8 cellular contexts compared by ENCODE assay signal in genomic region chr17:41835800-41836549, GRCh38. TPM values are rescaled to one million over a fixed set of nuclear protein-coding genes. Genes with fewer than 3 reads are reported as not detected.
A peak's percentile ranks its signal among the peaks of the same experiment; 100 is the strongest.
DNase-seq lines count a peak whose midpoint lies in the region; ATAC-seq and TF ChIP-seq lines count a peak whose summit lies in the region.

NT5C3B (minus strand) TSS chr17:41836232; CDS start chr17:41836193, 39 bp downstream.

- peak within 1 kb of the TSS in 1 of 2 experiments; percentile 40; a peak in 1 of 4 replicates for H3K27ac ChIP-seq in SK-N-SH (ENCODE audit: low read depth in 2 of 2, low read length in 1 of 2)
- H3K27ac ChIP-seq in heart left ventricle: peak within 1 kb of the TSS in 11 of 12 donors; percentile 6 to 88 (median 64)
- H3K27ac ChIP-seq in upper lobe of left lung: peak within 1 kb of the TSS; percentile 16 to 85 (median 76)

- peak within 1 kb of the TSS; percentile 82 for H3K9ac ChIP-seq in SK-N-SH

- POLR2A ChIA-PET in SK-N-SH (lab: Yijun Ruan, JAX): interaction anchor here (1.1 to 2.2 kb wide), 2 partner anchors 25 to 29 kb away, joined by 3 to 6 read pairs; partner anchors contain the start of genes KLHL11 and P3H4

- H3K9me3 ChIP-seq in SK-N-SH: no peaks in the 10 kb centered on the region
- no peaks in the 10 kb centered on the region for H3K9me3 ChIP-seq in heart left ventricle
- no peaks in the 10 kb centered on the region for H3K9me3 ChIP-seq in upper lobe of left lung

- TF ChIP-seq EP300 in SK-N-SH (IDR thresholded peaks at IDR 0.05; ENCODE audit: borderline replicate concordance in 1 of 2, low read depth in 1 of 2, low read length in 1 of 2): no peak
- TF ChIP-seq EP300 in upper lobe of left lung (IDR thresholded peaks at IDR 0.05): no peak

- TF ChIP-seq CTCF in GM12865 (IDR thresholded peaks at IDR 0.05; ENCODE audit: insufficient read depth, low read depth, low read length, missing control alignments): no peak
- TF ChIP-seq CTCF in SK-N-SH (IDR thresholded peaks at IDR 0.05): no peak
- TF ChIP-seq CTCF in heart left ventricle (IDR thresholded peaks at IDR 0.05): no peak
- no peak for TF ChIP-seq CTCF in upper lobe of left lung (IDR thresholded peaks at IDR 0.05)

- no peaks in the 10 kb centered on the region for H4K20me1 ChIP-seq in SK-N-SH (ENCODE audit: insufficient read depth)

- H3K79me2 ChIP-seq in SK-N-SH (ENCODE audit: insufficient read depth): peaks cover 20% of the 10 kb centered on the region; the same call in 1 of the 2 replicates

- no peak for TF ChIP-seq POLR2A in heart left ventricle (IDR thresholded peaks at IDR 0.05)
- TF ChIP-seq POLR2A in upper lobe of left lung (IDR thresholded peaks at IDR 0.05): peak in 1 of 4 donors; percentile 52

- H3K4me1 ChIP-seq in SK-N-SH (ENCODE audit: control insufficient read depth in 1 of 2, insufficient read depth in 2 of 2, low read depth in 1 of 2, low read length in 1 of 2) (peaks cover 0 to 8% of the 10 kb centered on the region in 2 experiments; a peak in 1 of 4 replicates), heart left ventricle (peaks cover 0 to 17% (median 12%) of the 10 kb centered on the region in 12 donors), upper lobe of left lung (peaks cover 5 to 23% (median 13%) of the 10 kb centered on the region in 4 donors)

- H3K4me2 ChIP-seq in SK-N-SH: peak within 1 kb of the TSS; percentile 95

- CTCF ChIA-PET in SK-N-SH (lab: Yijun Ruan, JAX): interaction anchor here (1.5 to 1.8 kb wide), 4 partner anchors 10 to 124 kb away, joined by 4 to 8 read pairs (median 6); partner anchors contain the start of gene P3H4

- H2AFZ ChIP-seq in SK-N-SH (ENCODE audit: low read depth): peak within 1 kb of the TSS; percentile 96

- H3K36me3 ChIP-seq in SK-N-SH (replicated peaks in 1 of 2; ENCODE audit: control insufficient read depth in 1 of 2, insufficient read depth in 2 of 2, low read length in 1 of 2): peaks cover 7 to 23% of the 10 kb centered on the region in 2 experiments
- H3K36me3 ChIP-seq in heart left ventricle: peaks cover 0 to 25% (median 18%) of the 10 kb centered on the region in 9 donors
- H3K36me3 ChIP-seq in upper lobe of left lung: peaks cover 0 to 20% (median 7%) of the 10 kb centered on the region in 4 donors

- peaks cover 7% of the 10 kb centered on the region for H3K36me3 Mint-ChIP-seq in activated naive CD8-positive, alpha-beta T cell treated with anti-CD3 and anti-CD28 coated beads for 36 hours

- 2% methylated on average over 22 of the region's 72 CpGs for WGBS in SK-N-SH (ENCODE audit: low lambda C conversion rate)
- 1 to 5% (median 1%) methylated on average over 17 to 72 of the region's 72 CpGs for WGBS in heart left ventricle, 4 donors
- WGBS in upper lobe of left lung, 2 donors: 1 to 7% methylated on average over 5 to 67 of the region's 72 CpGs

- ATAC-seq in HG03280 (IDR thresholded peaks at IDR 0.05; ENCODE audit: unreplicated experiment): peak; percentile 77
- ATAC-seq in heart left ventricle: peak; percentile 68 to 96 (median 92)
- ATAC-seq in upper lobe of left lung (ENCODE audit: low FRiP score in 2 of 2): peak; percentile 83 to 95
- no peak for ATAC-seq in GM18858 (IDR thresholded peaks at IDR 0.05; ENCODE audit: unreplicated experiment)

- H3K9me2 ChIP-seq in SK-N-SH: no peaks in the 10 kb centered on the region

- H3K27me3 ChIP-seq in SK-N-SH (ENCODE audit: insufficient read depth) (no peaks in the 10 kb centered on the region), heart left ventricle (no peaks in the 10 kb centered on the region), upper lobe of left lung (no peaks in the 10 kb centered on the region)

- peak within 1 kb of the TSS; percentile 60 for H3K27ac Mint-ChIP-seq in activated naive CD8-positive, alpha-beta T cell treated with anti-CD3 and anti-CD28 coated beads for 36 hours

- no peaks in the 10 kb centered on the region for H3F3A ChIP-seq in SK-N-SH (replicated peaks; ENCODE audit: insufficient read depth)

- H3K9me3 Mint-ChIP-seq in activated naive CD8-positive, alpha-beta T cell treated with anti-CD3 and anti-CD28 coated beads for 36 hours: no peaks in the 10 kb centered on the region

- H3K4me3 ChIP-seq in GM12865 (ENCODE audit: low read depth, low read length) (peak within 1 kb of the TSS; percentile 84), SK-N-SH (ENCODE audit: low read depth in 2 of 2, low read length in 1 of 2) (peak within 1 kb of the TSS; percentile 71 to 91), heart left ventricle (peak within 1 kb of the TSS; percentile 73 to 97 (median 88)), upper lobe of left lung (peak within 1 kb of the TSS; percentile 77 to 94 (median 90))

- peaks cover 14% of the 10 kb centered on the region for H3K4me1 Mint-ChIP-seq in activated naive CD8-positive, alpha-beta T cell treated with anti-CD3 and anti-CD28 coated beads for 36 hours

- peak within 1 kb of the TSS; percentile 87 for H3K4me3 Mint-ChIP-seq in activated naive CD8-positive, alpha-beta T cell treated with anti-CD3 and anti-CD28 coated beads for 36 hours

- no peaks in the 10 kb centered on the region for H3K27me3 Mint-ChIP-seq in activated naive CD8-positive, alpha-beta T cell treated with anti-CD3 and anti-CD28 coated beads for 36 hours

- DNase-seq in GM12865 (ENCODE audit: low read depth) (peak; percentile 58), SK-N-SH (peak; percentile 98), heart left ventricle (peak; percentile 54 to 83 (median 68)), pons (ENCODE audit: low spot score) (peak; percentile 28), upper lobe of left lung (peak; percentile 53 to 93)
- DNase-seq in activated naive CD8-positive, alpha-beta T cell treated with anti-CD3 and anti-CD28 coated beads for 36 hours: peak; percentile 70

- intact Hi-C loops in heart left ventricle (cut with DNase I): loop anchor here in 1 of 10 donors (2.0 kb wide), 1 partner anchor 23 kb away; the partner anchor contains the start of gene FKBP10

- no peak for TF ChIP-seq RAD21 in SK-N-SH (IDR thresholded peaks at IDR 0.05; ENCODE audit: low read length)

TF ChIP-seq in SK-N-SH, 30 proteins besides CTCF, POLR2A, EP300 and RAD21:
- TF ChIP-seq FOXJ3 (CRISPR knock-in tag; IDR thresholded peaks at IDR 0.05): no peak
- peak; percentile 41; the same call in 1 of the 2 replicates for TF ChIP-seq POLR2AphosphoS5 (IDR thresholded peaks at IDR 0.05; ENCODE audit: low read depth, low read length)
- TF ChIP-seq NRF1 (IDR thresholded peaks at IDR 0.05; ENCODE audit: low read depth, low read length): peak; percentile 70
- TF ChIP-seq NFIC (IDR thresholded peaks at IDR 0.05; ENCODE audit: borderline replicate concordance): no peak
- 0 out of 2 replicates have a peak, but pooled peaks have one; percentile 22 for TF ChIP-seq SIN3A (IDR thresholded peaks at IDR 0.05; ENCODE audit: borderline replicate concordance, low read depth, low read length)
- TF ChIP-seq MXI1 (IDR thresholded peaks at IDR 0.05; ENCODE audit: low read depth, low read length): peak; percentile 35; the same call in 1 of the 2 replicates
- TF ChIP-seq ZBTB33 (IDR thresholded peaks at IDR 0.05; ENCODE audit: borderline replicate concordance, low read depth): no peak

RNA-seq across cellular contexts. Expression of gene NT5C3B, which starts in this region (rescaled TPM):
- 87.4 and 98.0 TPM in 2 replicates for polyA plus RNA-seq in SK-N-SH (2012; rRNA removed)
- polyA plus RNA-seq in SK-N-SH (2012; cell fraction: cytosol; rRNA removed): 105 and 106 TPM in 2 replicates
- 85.1 and 94.9 TPM in 2 replicates for polyA plus RNA-seq in SK-N-SH (2012; cell fraction: nucleus; rRNA removed)
- 10 to 100 TPM; 52.8 to 56.7 TPM for total RNA-seq in activated naive CD8-positive, alpha-beta T cell treated with anti-CD3 and anti-CD28 coated beads for 36 hours
- total RNA-seq in heart left ventricle: 10 to 100 TPM; 16.0 to 26.7 (median 24.1) TPM
- polyA plus RNA-seq in heart left ventricle: 10 to 100 TPM; 30.0 to 50.9 TPM
- total RNA-seq in upper lobe of left lung: 10 to 100 TPM; 35.1 to 61.8 (median 37.5) TPM

Comparison
In these comparisons a context has a peak if more than half of its experiments do, and no peak if none do; other contexts are left out.
1. DNase-seq: peak in every context shown above with its lines; median percentile 98 in SK-N-SH; 73 in upper lobe of left lung; 70 in activated naive CD8-positive, alpha-beta T cell treated with anti-CD3 and anti-CD28 coated beads for 36 hours; 68 in heart left ventricle; 58 in GM12865; 28 in pons.